In genomic region chr6:73078908-73079610, GRCh38 we compare ENCODE assay signal across 17 cellular contexts.
DNase-seq lines count a peak whose midpoint lies in the region; ATAC-seq and TF ChIP-seq lines count a peak whose summit lies in the region.
"Had no signal": no experiment of that assay in that cellular context is flagged by ENCODE, and none has a peak within 500 bp of the region (broad histone marks: within the 10 kb centered on the region; RNA-seq: fewer than 3 reads in every experiment).

No MANE protein-coding gene starts in this region.

- H3K4me1 Mint-ChIP-seq in HFFc6 (ENCODE audit: low read depth) (peaks cover 73% of the 10 kb centered on the region), endodermal cell (no peaks in the 10 kb centered on the region), endothelial cell (ENCODE audit: unreplicated experiment) (no peaks in the 10 kb centered on the region)
- H3K4me1 Mint-ChIP-seq in CD8-positive, alpha-beta memory T cell, result no peaks in the 10 kb centered on the region

- H3K9me3 ChIP-seq in SK-N-SH (no peaks in the 10 kb centered on the region), fibroblast of lung (ENCODE audit: control insufficient read depth, insufficient read depth, low read depth, low read length) (no peaks in the 10 kb centered on the region), skeletal muscle satellite cell (replicated peaks; ENCODE audit: low read length) (no peaks in the 10 kb centered on the region), endodermal cell (ENCODE audit: control insufficient read depth, low read length) (no peaks in the 10 kb centered on the region)
- H3K9me3 ChIP-seq in CD8-positive, alpha-beta memory T cell (ENCODE audit: low read length), result no peaks in the 10 kb centered on the region
- H3K9me3 ChIP-seq: BE2C had no signal

- peak overlapping the region; percentile 62 for H3K4me3 Mint-ChIP-seq in HFFc6
- no peak overlapping the region for H3K4me3 Mint-ChIP-seq in CD8-positive, alpha-beta memory T cell
- no peak overlapping the region for H3K4me3 Mint-ChIP-seq in endodermal cell
- no peak overlapping the region for H3K4me3 Mint-ChIP-seq in endothelial cell (ENCODE audit: unreplicated experiment)
- H3K4me3 Mint-ChIP-seq: CD4-positive, alpha-beta T cell; IgD-negative memory B cell had no signal

- H3K9me3 Mint-ChIP-seq in HFFc6, result no peaks in the 10 kb centered on the region
- no peaks in the 10 kb centered on the region for H3K9me3 Mint-ChIP-seq in CD8-positive, alpha-beta memory T cell
- H3K9me3 Mint-ChIP-seq in endodermal cell, result no peaks in the 10 kb centered on the region
- no peaks in the 10 kb centered on the region for H3K9me3 Mint-ChIP-seq in endothelial cell (ENCODE audit: unreplicated experiment)
- H3K9me3 Mint-ChIP-seq: CD4-positive, alpha-beta T cell; IgD-negative memory B cell had no signal

- H3K4me3 ChIP-seq in SK-N-SH (ENCODE audit: low read depth in 2 of 2, low read length in 1 of 2), result no peak overlapping the region
- H3K4me3 ChIP-seq in fibroblast of lung (replicated peaks in 1 of 4; ENCODE audit: control extremely low read depth in 1 of 4, insufficient read depth in 1 of 4, low read depth in 3 of 4, low read length in 4 of 4), result no peak overlapping the region
- no peak overlapping the region for H3K4me3 ChIP-seq in skeletal muscle satellite cell (ENCODE audit: low read length)
- no peak overlapping the region for H3K4me3 ChIP-seq in CD8-positive, alpha-beta memory T cell (ENCODE audit: low read length)
- no peak overlapping the region for H3K4me3 ChIP-seq in endodermal cell (ENCODE audit: low read length)
- H3K4me3 ChIP-seq: GM12878 had no signal

- peak; percentile 27 for DNase-seq in HFFc6
- no peak for DNase-seq in SK-N-SH
- no peak for DNase-seq in fibroblast of lung (ENCODE audit: low read depth in 2 of 2)
- no peak for DNase-seq in CD8-positive, alpha-beta memory T cell
- no peak for DNase-seq in endodermal cell
- DNase-seq in endothelial cell (ENCODE audit: low spot score), result no peak
- DNase-seq: BE2C; CD4-positive, alpha-beta T cell; Kasumi-1; NCI-H1417; NCI-H1930; NCI-H2171 treated with DMSO at 0.1 percent for 48 hours; NCI-H446 treated with DMSO at 0.1 percent for 48 hours had no signal

- WGBS in SK-N-SH (ENCODE audit: low lambda C conversion rate), result 70% methylated on average over 5 of the region's 5 CpGs
- WGBS in endodermal cell (ENCODE audit: insufficient coverage in 1 of 2, insufficient read length in 1 of 2), 2 experiments, result 90 to 91% methylated on average over 2 to 5 of the region's 5 CpGs

- no peaks in the 10 kb centered on the region for H4K20me1 ChIP-seq in SK-N-SH (ENCODE audit: insufficient read depth)
- H4K20me1 ChIP-seq in fibroblast of lung (ENCODE audit: control insufficient read depth, extremely low read depth, insufficient read depth, low read length), result no peaks in the 10 kb centered on the region

- H3K27ac Mint-ChIP-seq in HFFc6 (peak overlapping the region; percentile 71), endodermal cell (no peak overlapping the region), endothelial cell (ENCODE audit: unreplicated experiment) (no peak overlapping the region)
- H3K27ac Mint-ChIP-seq in CD8-positive, alpha-beta memory T cell, result no peak overlapping the region
- H3K27ac Mint-ChIP-seq: CD4-positive, alpha-beta T cell; IgD-negative memory B cell had no signal

- peak overlapping the region; percentile 43; the same call in 1 of the 2 replicates for H3K9ac ChIP-seq in SK-N-SH
- H3K9ac ChIP-seq in fibroblast of lung (ENCODE audit: insufficient read depth, low read length), result no peak overlapping the region
- peak overlapping the region; percentile 29 for H3K9ac ChIP-seq in skeletal muscle satellite cell (ENCODE audit: low read depth, low read length)
- no peak overlapping the region for H3K9ac ChIP-seq in endodermal cell (ENCODE audit: extremely low read depth, low read length, poor library complexity, severe bottlenecking)

- H3K4me1 ChIP-seq in SK-N-SH (ENCODE audit: control insufficient read depth in 1 of 2, insufficient read depth in 2 of 2, low read depth in 1 of 2, low read length in 1 of 2), result peaks cover 0 to 14% of the 10 kb centered on the region in 2 experiments; a peak in 3 of 4 replicates
- peaks cover 11% of the 10 kb centered on the region for H3K4me1 ChIP-seq in fibroblast of lung (ENCODE audit: control insufficient read depth, extremely low read depth, insufficient read depth, low read length)
- H3K4me1 ChIP-seq in skeletal muscle satellite cell (ENCODE audit: control insufficient read depth, insufficient read depth, low read length), result peaks cover 28% of the 10 kb centered on the region
- no peaks in the 10 kb centered on the region for H3K4me1 ChIP-seq in CD8-positive, alpha-beta memory T cell (ENCODE audit: insufficient read depth, low read length)
- H3K4me1 ChIP-seq in endodermal cell (ENCODE audit: control insufficient read depth, insufficient read depth, low read length), result no peaks in the 10 kb centered on the region
- H3K4me1 ChIP-seq: BE2C had no signal

- H3K27me3 ChIP-seq in SK-N-SH (ENCODE audit: insufficient read depth) (no peaks in the 10 kb centered on the region), fibroblast of lung (ENCODE audit: control insufficient read depth, insufficient read depth, low read length) (no peaks in the 10 kb centered on the region), skeletal muscle satellite cell (ENCODE audit: control insufficient read depth, insufficient read depth, low read length) (no peaks in the 10 kb centered on the region), endodermal cell (ENCODE audit: control insufficient read depth, insufficient read depth, low read length, poor library complexity, severe bottlenecking) (no peaks in the 10 kb centered on the region)
- no peaks in the 10 kb centered on the region for H3K27me3 ChIP-seq in CD8-positive, alpha-beta memory T cell (ENCODE audit: insufficient read depth, low read length, poor library complexity, severe bottlenecking)
- H3K27me3 ChIP-seq: BE2C had no signal

- no peak for TF ChIP-seq RAD21 in SK-N-SH (IDR thresholded peaks at IDR 0.05; ENCODE audit: low read length)

- H3K27ac ChIP-seq in SK-N-SH (ENCODE audit: low read depth in 2 of 2, low read length in 1 of 2), result peak overlapping the region; percentile 28 to 83; a peak in 3 of 4 replicates
- H3K27ac ChIP-seq in fibroblast of lung (ENCODE audit: insufficient read depth, low read length), result no peak overlapping the region
- no peak overlapping the region for H3K27ac ChIP-seq in CD8-positive, alpha-beta memory T cell (ENCODE audit: low read depth, low read length)
- no peak overlapping the region for H3K27ac ChIP-seq in endodermal cell (ENCODE audit: low read depth, low read length)

- H3K4me2 ChIP-seq in SK-N-SH (peak overlapping the region; percentile 45), fibroblast of lung (ENCODE audit: extremely low read depth, insufficient read depth, low read length) (peak overlapping the region; percentile 67), skeletal muscle satellite cell (ENCODE audit: low read length) (peak overlapping the region; percentile 66)

- H3K36me3 ChIP-seq in SK-N-SH (replicated peaks in 1 of 2; ENCODE audit: control insufficient read depth in 1 of 2, insufficient read depth in 2 of 2, low read length in 1 of 2), result peaks cover 0 to 23% of the 10 kb centered on the region in 2 experiments
- H3K36me3 ChIP-seq in fibroblast of lung (ENCODE audit: control insufficient read depth, insufficient read depth, low read length), result no peaks in the 10 kb centered on the region
- H3K36me3 ChIP-seq in skeletal muscle satellite cell (ENCODE audit: insufficient read depth, low read length), result no peaks in the 10 kb centered on the region
- no peaks in the 10 kb centered on the region for H3K36me3 ChIP-seq in CD8-positive, alpha-beta memory T cell (ENCODE audit: insufficient read depth, low read length)
- no peaks in the 10 kb centered on the region for H3K36me3 ChIP-seq in endodermal cell (ENCODE audit: control insufficient read depth, insufficient read depth, low read length)
- H3K36me3 ChIP-seq: BE2C had no signal

- no peaks in the 10 kb centered on the region; the same call in 1 of the 2 replicates for H3K27me3 Mint-ChIP-seq in HFFc6 (ENCODE audit: insufficient read depth)
- H3K27me3 Mint-ChIP-seq in CD8-positive, alpha-beta memory T cell, result no peaks in the 10 kb centered on the region
- H3K27me3 Mint-ChIP-seq in endodermal cell (ENCODE audit: insufficient read depth), result no peaks in the 10 kb centered on the region
- no peaks in the 10 kb centered on the region for H3K27me3 Mint-ChIP-seq in endothelial cell (ENCODE audit: unreplicated experiment)
- H3K27me3 Mint-ChIP-seq: CD4-positive, alpha-beta T cell; IgD-negative memory B cell had no signal

- POLR2A ChIA-PET in SK-N-SH (lab: Yijun Ruan, JAX), result no interaction called here
- POLR2A ChIA-PET in CD8-positive, alpha-beta memory T cell (lab: Charles Lee), result no interaction called here

- no peak for ATAC-seq in GM18868 (IDR thresholded peaks at IDR 0.05; ENCODE audit: unreplicated experiment)

- CTCF ChIA-PET in SK-N-SH (lab: Yijun Ruan, JAX), result interaction anchor here (1.6 kb wide), 1 partner anchor 667 kb away, joined by 3 read pairs; no protein-coding TSS in a partner anchor
- CTCF ChIA-PET in CD8-positive, alpha-beta memory T cell (lab: Charles Lee), result no interaction called here

- peaks cover 32% of the 10 kb centered on the region for H3F3A ChIP-seq in SK-N-SH (replicated peaks; ENCODE audit: insufficient read depth)

- H3K9me2 ChIP-seq in SK-N-SH, result no peaks in the 10 kb centered on the region

- TF ChIP-seq CTCF in HFFc6 (IDR thresholded peaks at IDR 0.05) (no peak), SK-N-SH (IDR thresholded peaks at IDR 0.05) (no peak), fibroblast of lung (conservative IDR thresholded peaks at IDR 0.05 in 1 of 2, IDR thresholded peaks at IDR 0.05 in 1 of 2; ENCODE audit: low read depth in 1 of 2, low read length in 2 of 2) (no peak), endodermal cell (conservative IDR thresholded peaks at IDR 0.05) (no peak), endothelial cell (IDR thresholded peaks at IDR 0.05; ENCODE audit: unreplicated experiment) (no peak)

- H2AFZ ChIP-seq in SK-N-SH (ENCODE audit: low read depth) (no peak overlapping the region; the same call in 1 of the 2 replicates), fibroblast of lung (ENCODE audit: low read length) (no peak overlapping the region)

- no peak for TF ChIP-seq EP300 in SK-N-SH (IDR thresholded peaks at IDR 0.05; ENCODE audit: borderline replicate concordance in 1 of 2, low read depth in 1 of 2, low read length in 1 of 2)

- H3K79me2 ChIP-seq in SK-N-SH (ENCODE audit: insufficient read depth) (no peaks in the 10 kb centered on the region), fibroblast of lung (ENCODE audit: control insufficient read depth, insufficient read depth, low read length) (no peaks in the 10 kb centered on the region)

- H3K36me3 Mint-ChIP-seq in HFFc6 (ENCODE audit: low read depth) (no peaks in the 10 kb centered on the region), endodermal cell (ENCODE audit: low read depth) (no peaks in the 10 kb centered on the region), endothelial cell (ENCODE audit: low read depth, unreplicated experiment) (no peaks in the 10 kb centered on the region)
- H3K36me3 Mint-ChIP-seq in CD8-positive, alpha-beta memory T cell, result no peaks in the 10 kb centered on the region

TF ChIP-seq in SK-N-SH, 30 proteins besides CTCF, POLR2A, EP300 and RAD21 (continues in another document):
- no peak for TF ChIP-seq NFIC (IDR thresholded peaks at IDR 0.05; ENCODE audit: borderline replicate concordance)
- no peak for TF ChIP-seq GABPA (IDR thresholded peaks at IDR 0.05; ENCODE audit: low read depth)
- no peak for TF ChIP-seq EZH2phosphoT487 (IDR thresholded peaks at IDR 0.05; ENCODE audit: borderline replicate concordance, low read depth)

Comparison
In these comparisons a context has a peak if more than half of its experiments do, and no peak if none do; other contexts are left out.
1. H3K27ac ChIP-seq: peak in SK-N-SH (2 of 2); none in fibroblast of lung (single experiment), CD8-positive, alpha-beta memory T cell (single experiment) and endodermal cell (single experiment).
2. H3K9ac ChIP-seq: peak in SK-N-SH (single experiment) and skeletal muscle satellite cell (single experiment); none in fibroblast of lung (single experiment) and endodermal cell (single experiment).
3. Peak in every context shown above with its lines, with median percentiles within 50 percentile points of each other: H3K4me2 ChIP-seq.